8 cellular contexts compared by ENCODE assay signal in genomic region chr18:48408111-48408726, GRCh38. TPM values are rescaled to one million over a fixed set of nuclear protein-coding genes. Genes with fewer than 3 reads are reported as not detected.
DNase-seq lines count a peak whose midpoint lies in the region; ATAC-seq and TF ChIP-seq lines count a peak whose summit lies in the region.

No MANE protein-coding gene starts in this region.

- H3K9me3 ChIP-seq in mucosa of rectum (ENCODE audit: control insufficient read depth in 2 of 2, low read length in 2 of 2) (no peaks in the 10 kb centered on the region), uterus (no peaks in the 10 kb centered on the region), MG63 (no peaks in the 10 kb centered on the region)

- peaks cover 55% of the 10 kb centered on the region for H3K27me3 Mint-ChIP-seq in activated naive CD4-positive, alpha-beta T cell treated with anti-CD3 and anti-CD28 coated beads, Interleukin-2, amount 50 U/mL, for 24 hours

- intact Hi-C loops in uterus (cut with DNase I; ENCODE audit: low total_unique reads): no loop called here

- H3K36me3 Mint-ChIP-seq in activated naive CD4-positive, alpha-beta T cell treated with anti-CD3 and anti-CD28 coated beads, Interleukin-2, amount 50 U/mL, for 24 hours: no peaks in the 10 kb centered on the region

- no peak overlapping the region for H3K27ac Mint-ChIP-seq in activated naive CD4-positive, alpha-beta T cell treated with anti-CD3 and anti-CD28 coated beads, Interleukin-2, amount 50 U/mL, for 24 hours

- ATAC-seq in GM21447 (IDR thresholded peaks at IDR 0.05; ENCODE audit: unreplicated experiment) (no peak), GM21526 (IDR thresholded peaks at IDR 0.05; ENCODE audit: low FRiP score, unreplicated experiment) (no peak)

- H3K9me3 Mint-ChIP-seq in activated naive CD4-positive, alpha-beta T cell treated with anti-CD3 and anti-CD28 coated beads, Interleukin-2, amount 50 U/mL, for 24 hours: no peaks in the 10 kb centered on the region

- no peak for DNase-seq in activated naive CD4-positive, alpha-beta T cell treated with anti-CD3 and anti-CD28 coated beads, Interleukin-2, amount 50 U/mL, for 16 hours
- DNase-seq in choroid plexus epithelial cell (ENCODE audit: low read depth) (peak; percentile 11), uterus (no peak), MG63 (no peak)

- peaks cover 11% of the 10 kb centered on the region for H3K4me1 Mint-ChIP-seq in activated naive CD4-positive, alpha-beta T cell treated with anti-CD3 and anti-CD28 coated beads, Interleukin-2, amount 50 U/mL, for 24 hours

- no peak overlapping the region for H3K27ac ChIP-seq in mucosa of rectum (ENCODE audit: low read depth in 2 of 2, low read length in 2 of 2)
- no peak overlapping the region for H3K27ac ChIP-seq in uterus

- TF ChIP-seq CTCF in choroid plexus epithelial cell (conservative IDR thresholded peaks at IDR 0.05; ENCODE audit: low read depth, low read length): no peak
- no peak for TF ChIP-seq CTCF in uterus (IDR thresholded peaks at IDR 0.05)

- no peak for TF ChIP-seq POLR2A in uterus (IDR thresholded peaks at IDR 0.05)

- no peaks in the 10 kb centered on the region for H3K36me3 ChIP-seq in mucosa of rectum (ENCODE audit: control insufficient read depth in 2 of 2, insufficient read depth in 2 of 2, low read length in 2 of 2)
- H3K36me3 ChIP-seq in uterus: no peaks in the 10 kb centered on the region
- H3K36me3 ChIP-seq in MG63: no peaks in the 10 kb centered on the region

- H3K4me3 ChIP-seq in choroid plexus epithelial cell (ENCODE audit: low read depth, low read length): no peak overlapping the region
- peak overlapping the region; percentile 29 to 38 for H3K4me3 ChIP-seq in mucosa of rectum (ENCODE audit: low read length in 2 of 2)
- peak overlapping the region; percentile 28 to 52 for H3K4me3 ChIP-seq in uterus
- no peak overlapping the region for H3K4me3 ChIP-seq in MG63

- H3K4me1 ChIP-seq in mucosa of rectum (ENCODE audit: control insufficient read depth in 2 of 2, insufficient read depth in 2 of 2, low read length in 2 of 2): peaks cover 4 to 6% of the 10 kb centered on the region in 2 donors
- peaks cover 0 to 7% of the 10 kb centered on the region in 2 donors for H3K4me1 ChIP-seq in uterus

- H3K9ac ChIP-seq in mucosa of rectum (ENCODE audit: low read depth in 1 of 2, low read length in 2 of 2): no peak overlapping the region

- H3K27me3 ChIP-seq in mucosa of rectum (ENCODE audit: control insufficient read depth in 2 of 2, insufficient read depth in 2 of 2, low read length in 2 of 2) (peaks cover 45 to 49% of the 10 kb centered on the region in 2 donors), uterus (no peaks in the 10 kb centered on the region), MG63 (peaks cover 17% of the 10 kb centered on the region)

- H3K4me3 Mint-ChIP-seq in activated naive CD4-positive, alpha-beta T cell treated with anti-CD3 and anti-CD28 coated beads, Interleukin-2, amount 50 U/mL, for 24 hours: peak overlapping the region; percentile 81

RNA-seq across cellular contexts. Expression of gene ZBTB7C, which starts 1.0 kb away (rescaled TPM):
- 10 to 100 TPM in 2 of 4 donors, 1 to 10 TPM in 2; 1.0 to 11.2 (median 7.9) TPM for total RNA-seq in uterus
- total RNA-seq in MG63 (2014; rRNA removed; shearing (Covaris generic); ENCODE audit: low replicate concordance): 0.10 TPM in 2 replicates

Comparison
In these comparisons a context has a peak if more than half of its experiments do, and no peak if none do; other contexts are left out.
1. H3K4me3 ChIP-seq: peak in mucosa of rectum (2 of 2) and uterus (2 of 2); none in choroid plexus epithelial cell (single experiment) and MG63 (single experiment).